26 cellular contexts compared by ENCODE assay signal in the genomic region with DNA sequence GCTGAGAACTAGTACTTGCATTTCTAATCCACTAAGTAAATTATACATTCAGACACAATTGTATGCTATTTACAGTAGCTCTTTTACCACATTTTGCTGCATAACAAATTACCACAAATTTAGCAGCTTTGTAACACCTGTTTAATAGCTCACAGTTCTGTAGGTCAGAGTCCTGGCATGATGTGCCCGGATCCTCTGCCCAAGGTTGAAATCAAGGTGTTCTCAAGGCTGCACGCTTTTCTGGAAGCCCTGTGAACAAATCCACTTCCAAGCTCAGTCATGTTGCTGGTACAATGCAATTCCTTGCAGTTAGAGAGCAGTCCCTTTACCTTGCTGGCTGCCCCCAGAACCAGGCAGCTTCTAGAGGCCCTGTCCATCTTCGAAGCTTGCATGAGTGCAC.
"Had no signal": no experiment of that assay in that cellular context is flagged by ENCODE, and none has a peak within 500 bp of the region (broad histone marks: within the 10 kb centered on the region; RNA-seq: fewer than 3 reads in every experiment).

No MANE protein-coding gene starts in this region.

- H3K9me3 ChIP-seq: suprapubic skin, testis, thoracic aorta, thyroid gland, tibial artery, tibial nerve, transverse colon, upper lobe of right lung, uterus, vagina had no signal

- H3K4me3 ChIP-seq: stomach, suprapubic skin, testis, thoracic aorta, thyroid gland, tibial artery, tibial nerve, transverse colon, upper lobe of left lung, upper lobe of right lung, uterus, vagina had no signal

- H3K4me1 ChIP-seq: stomach, suprapubic skin, testis, thyroid gland, tibial artery, tibial nerve, transverse colon, upper lobe of left lung, upper lobe of right lung, uterus, vagina had no signal

- H3K27ac ChIP-seq: stomach, suprapubic skin, testis, thoracic aorta, thyroid gland, tibial artery, tibial nerve, transverse colon, upper lobe of left lung, upper lobe of right lung, uterus, vagina had no signal

- ATAC-seq: stimulated activated effector memory CD8-positive, alpha-beta T cell treated with anti-CD3 and anti-CD28 coated beads, Interleukin-12 subunit alpha, Interleukin-12 subunit beta, amount 100 ng/mL, for 72 hours; stimulated activated memory B cell treated with anti-CD40 and anti-IgM and Interleukin-4, amounts not matched to agents 10 μg/mL and 1 μg/mL and 100 μg/mL, for 72 hours; stimulated activated naive B cell treated with anti-CD40 and anti-IgM and Interleukin-4, amounts not matched to agents 10 μg/mL and 1 μg/mL and 100 μg/mL, for 72 hours; stimulated activated naive CD8-positive, alpha-beta T cell treated with anti-CD3 and anti-CD28 coated beads, Interleukin-15, amount 100 ng/mL, for 72 hours; stimulated activated naive CD8-positive, alpha-beta T cell treated with anti-CD3 and anti-CD28 coated beads, Interleukin-15, Interleukin-2, amounts not matched to agents 100 U/mL and 50 U/mL, for 24 hours; upper lobe of right lung had no signal

- FAIRE-seq: urothelium cell line had no signal

- DNase-seq: stimulated activated CD4-positive, alpha-beta T cell treated with anti-CD3 and anti-CD28 coated beads, Interleukin-2, amount 100 ng/mL, for 48 hours; stimulated activated CD4-positive, alpha-beta T cell treated with anti-CD3 and anti-CD28 coated beads, Interleukin-4, amount 100 ng/mL, for 1 hour; stimulated activated CD4-positive, alpha-beta T cell treated with anti-CD3 and anti-CD28 coated beads, Interleukin-4, amount 100 ng/mL, for 24 hours; stimulated activated CD4-positive, alpha-beta T cell treated with anti-CD3 and anti-CD28 coated beads, Interleukin-4, amount 100 ng/mL, for 4 hours; stimulated activated CD8-positive, alpha-beta memory T cell treated with anti-CD3 and anti-CD28 coated beads, Interleukin-4, amount 100 ng/mL, for 48 hours; stimulated activated naive B cell treated with anti-CD40 and anti-IgM and Interleukin-4, amounts not matched to agents 10 μg/mL and 1 μg/mL and 100 μg/mL, for 72 hours; stimulated activated naive CD4-positive, alpha-beta T cell; stimulated activated naive CD4-positive, alpha-beta T cell treated with Interleukin-2 at 50 U/mL for 16 hours; stimulated activated naive CD8-positive, alpha-beta T cell treated with anti-CD3 and anti-CD28 coated beads, Interleukin-15, amount 100 ng/mL, for 72 hours; stimulated activated naive CD8-positive, alpha-beta T cell treated with anti-CD3 and anti-CD28 coated beads, Interleukin-15, Interleukin-2, amounts not matched to agents 100 U/mL and 50 U/mL, for 24 hours; stomach; substantia nigra; testis; thyroid gland; tibial artery; transverse colon; upper lobe of left lung; upper lobe of right lung; uterus had no signal

- H3K27me3 ChIP-seq: stomach, suprapubic skin, testis, thyroid gland, tibial artery, tibial nerve, transverse colon, upper lobe of left lung, upper lobe of right lung, uterus, vagina had no signal

- H3K36me3 ChIP-seq: stomach, suprapubic skin, thoracic aorta, thyroid gland, tibial artery, tibial nerve, transverse colon, upper lobe of left lung, upper lobe of right lung, uterus, vagina had no signal
